ENCODE assay signal across 16 cellular contexts in the genomic region with DNA sequence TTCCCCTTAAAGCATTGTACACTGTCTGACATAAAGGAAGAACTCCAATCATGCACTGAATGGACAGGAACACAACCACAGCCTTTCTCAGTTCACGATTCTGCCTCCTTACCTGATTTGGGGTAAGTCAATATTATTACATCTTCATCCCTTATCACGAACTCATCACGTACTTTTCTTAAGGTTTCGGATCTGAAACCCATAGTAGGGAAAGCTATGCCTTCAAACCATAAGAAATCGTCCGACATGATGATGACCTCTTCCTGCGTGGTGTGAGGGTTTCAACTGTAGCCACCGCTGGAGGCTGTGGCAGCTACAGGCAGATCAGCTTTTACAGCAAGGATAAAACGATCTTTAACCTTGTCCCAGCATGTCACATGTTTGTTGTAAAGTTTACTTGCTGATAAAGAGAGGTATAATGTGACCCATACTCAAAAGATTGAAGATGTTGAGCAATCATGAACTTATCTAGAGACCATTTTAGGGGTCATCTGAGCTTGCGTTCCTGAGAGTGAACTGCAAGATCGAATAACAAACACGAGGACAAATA. TPM values are rescaled to one million over a fixed set of nuclear protein-coding genes. Genes with fewer than 3 reads are reported as not detected.
DNase-seq lines count a peak whose midpoint lies in the region; ATAC-seq, FAIRE-seq and TF ChIP-seq lines count a peak whose summit lies in the region.
"Had no signal": no experiment of that assay in that cellular context is flagged by ENCODE, and none has a peak within 500 bp of the region (broad histone marks: within the 10 kb centered on the region; RNA-seq: fewer than 3 reads in every experiment).

A gene with protein sequence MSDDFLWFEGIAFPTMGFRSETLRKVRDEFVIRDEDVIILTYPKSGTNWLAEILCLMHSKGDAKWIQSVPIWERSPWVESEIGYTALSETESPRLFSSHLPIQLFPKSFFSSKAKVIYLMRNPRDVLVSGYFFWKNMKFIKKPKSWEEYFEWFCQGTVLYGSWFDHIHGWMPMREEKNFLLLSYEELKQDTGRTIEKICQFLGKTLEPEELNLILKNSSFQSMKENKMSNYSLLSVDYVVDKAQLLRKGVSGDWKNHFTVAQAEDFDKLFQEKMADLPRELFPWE (minus strand): TSS at position 306 of the 550 bp plus-strand sequence. CDS start 58 bp downstream, at position 248.

- 89% methylated on average over 12 of the region's 12 CpGs; no CpG with 5 or more reads in 1 of the 2 experiments for WGBS in H1 (ENCODE audit: extremely low coverage in 1 of 2, insufficient coverage in 1 of 2, insufficient read length in 1 of 2, insufficient replicate concordance in 2 of 2, low coverage in 1 of 2, low lambda C conversion rate in 2 of 2, missing lambda C conversion rate in 1 of 2), 2 experiments

- peak within 1 kb of the TSS; percentile 23 for H3K27ac Mint-ChIP-seq in mesothelial cell of epicardium

- H3K4me3 Mint-ChIP-seq in mesothelial cell of epicardium: no peak within 1 kb of the TSS

- no peaks in the 10 kb centered on the region for H3K36me3 ChIP-seq in H1 (ENCODE audit: control insufficient read depth in 2 of 4, insufficient read depth in 4 of 4, low read length in 3 of 4)

- H3K9me3 Mint-ChIP-seq in mesothelial cell of epicardium: no peaks in the 10 kb centered on the region

- H4K20me1 ChIP-seq in H1 (replicated peaks in 1 of 2; ENCODE audit: control insufficient read depth in 1 of 2, insufficient read depth in 2 of 2, low read length in 2 of 2): no peaks in the 10 kb centered on the region

- H3K9ac ChIP-seq in H1 (replicated peaks in 1 of 4; ENCODE audit: extremely low read depth in 1 of 4, low read depth in 3 of 4, low read length in 3 of 4): no peak within 1 kb of the TSS

- no peak within 1 kb of the TSS for H3K23ac ChIP-seq in H1 (ENCODE audit: insufficient read length)

- no peak for TF ChIP-seq EP300 in H1 (IDR thresholded peaks at IDR 0.05; ENCODE audit: borderline replicate concordance in 1 of 2, low read depth in 2 of 2, low read length in 2 of 2)

- no peak within 1 kb of the TSS for H4K91ac ChIP-seq in H1 (replicated peaks; ENCODE audit: insufficient read length, low read length)

- H3K4me3 ChIP-seq in H1 (ENCODE audit: extremely low read depth in 1 of 4, insufficient read depth in 2 of 4, low read depth in 3 of 4, low read length in 4 of 4): no peak within 1 kb of the TSS

- H4K5ac ChIP-seq in H1 (ENCODE audit: insufficient read length, low read depth, low read length): no peak within 1 kb of the TSS

- TF ChIP-seq CTCF in H1 (IDR thresholded peaks at IDR 0.05; ENCODE audit: control extremely low read depth in 1 of 3, insufficient read depth in 1 of 3, low read depth in 1 of 3, low read length in 3 of 3) (no peak), mesothelial cell of epicardium (IDR thresholded peaks at IDR 0.05; ENCODE audit: unreplicated experiment) (no peak)

- no peaks in the 10 kb centered on the region for H3K79me2 ChIP-seq in H1 (ENCODE audit: control insufficient read depth in 1 of 2, insufficient read depth in 2 of 2, low read length in 2 of 2)

- no peak within 1 kb of the TSS for H3K27ac ChIP-seq in H1 (ENCODE audit: low read depth, low read length)

- no peak for FAIRE-seq in H1 (lab: Jason Lieb, UNC)
- FAIRE-seq: GM12892, H54 had no signal

- no peak within 1 kb of the TSS for H3K18ac ChIP-seq in H1 (ENCODE audit: extremely low read depth, low read length)

- no peak within 1 kb of the TSS for H2BK12ac ChIP-seq in H1 (ENCODE audit: low read depth, low read length)

- no peaks in the 10 kb centered on the region for H3K36me3 Mint-ChIP-seq in mesothelial cell of epicardium

- no peak within 1 kb of the TSS for H2BK5ac ChIP-seq in H1 (ENCODE audit: low read depth, low read length)

- no peak for TF ChIP-seq POLR2A in H1 (IDR thresholded peaks at IDR 0.05; ENCODE audit: control extremely low read depth in 1 of 2, low read depth in 2 of 2, low read length in 2 of 2)

- no peak within 1 kb of the TSS for H3K56ac ChIP-seq in H1 (replicated peaks; ENCODE audit: insufficient read length, low read depth, low read length)

- H3K4me1 Mint-ChIP-seq in mesothelial cell of epicardium: peaks cover 7% of the 10 kb centered on the region

- no peaks in the 10 kb centered on the region for H3K9me3 ChIP-seq in H1 (ENCODE audit: insufficient read depth in 2 of 2, low read depth in 1 of 2, low read length in 1 of 2)

- no peaks in the 10 kb centered on the region for H3K4me1 ChIP-seq in H1 (replicated peaks in 1 of 4; ENCODE audit: control insufficient read depth in 3 of 4, insufficient read depth in 4 of 4, low read length in 3 of 4)

- H3K27me3 ChIP-seq in H1 (replicated peaks in 1 of 4; ENCODE audit: control insufficient read depth in 3 of 4, extremely low read depth in 1 of 4, insufficient read depth in 3 of 4, low read length in 3 of 4): no peaks in the 10 kb centered on the region

- H3K79me1 ChIP-seq in H1 (ENCODE audit: low read depth, low read length): no peaks in the 10 kb centered on the region

- H4K8ac ChIP-seq in H1 (ENCODE audit: extremely low read depth, insufficient read depth, low read length): no peak within 1 kb of the TSS

- H2BK20ac ChIP-seq in H1 (ENCODE audit: low read length): no peak within 1 kb of the TSS

- no peak for TF ChIP-seq RAD21 in H1 (IDR thresholded peaks at IDR 0.05 in 1 of 2, conservative IDR thresholded peaks at IDR 0.05 in 1 of 2; ENCODE audit: low read depth in 2 of 2, low read length in 2 of 2)

- no peak within 1 kb of the TSS for H2BK15ac ChIP-seq in H1 (ENCODE audit: low read length)

- no peaks in the 10 kb centered on the region for H3K23me2 ChIP-seq in H1 (ENCODE audit: low read depth, low read length)

- POLR2A ChIA-PET in H1 (lab: Charles Lee; ENCODE audit: partially characterized antibody): no interaction called here

- no peak within 1 kb of the TSS for H2AK5ac ChIP-seq in H1 (ENCODE audit: low read depth, low read length)

- H3K4me2 ChIP-seq in H1 (ENCODE audit: insufficient read depth in 1 of 2, low read depth in 2 of 2, low read length in 2 of 2): no peak within 1 kb of the TSS

- ATAC-seq in HG03135 (IDR thresholded peaks at IDR 0.05; ENCODE audit: unreplicated experiment) (no peak), GM19463 (IDR thresholded peaks at IDR 0.05; ENCODE audit: unreplicated experiment) (no peak)

- no peak within 1 kb of the TSS for H2BK120ac ChIP-seq in H1 (replicated peaks; ENCODE audit: low read depth, low read length)

- CTCF ChIA-PET in H1 (lab: Charles Lee; ENCODE audit: partially characterized antibody): interaction anchor here (2.3 kb wide), 1 partner anchor 18 kb away, joined by 14 read pairs; no protein-coding TSS in a partner anchor

- H3K14ac ChIP-seq in H1 (ENCODE audit: insufficient read length): no peak within 1 kb of the TSS

- no peak within 1 kb of the TSS for H3K4ac ChIP-seq in H1 (replicated peaks; ENCODE audit: insufficient read length, low read depth, low read length)

- H2AFZ ChIP-seq in H1 (ENCODE audit: low read length): peak within 1 kb of the TSS; percentile 37

- peaks cover 7% of the 10 kb centered on the region for H3K27me3 Mint-ChIP-seq in mesothelial cell of epicardium (ENCODE audit: low read depth)

- DNase-seq in HuH-7.5 (ENCODE audit: low spot score) (peak; percentile 34), H1 (ENCODE audit: low read depth in 1 of 2, low spot score in 2 of 2) (no peak), mesothelial cell of epicardium (ENCODE audit: low spot score in 2 of 2, unreplicated experiment in 2 of 2) (no peak), SIG-M5 (lab: John Stamatoyannopoulos, UW) (no peak), NCI-H128 (lab: John Stamatoyannopoulos, UW; ENCODE audit: unreplicated experiment) (no peak)
- DNase-seq: COR-L47, DMS153, NCI-H1417, NCI-H446, NCI-H69 had no signal

TF ChIP-seq in H1, 55 proteins besides CTCF, POLR2A, EP300 and RAD21 (continues in another document):
- no peak for TF ChIP-seq SAP30 (IDR thresholded peaks at IDR 0.05; ENCODE audit: insufficient read depth, insufficient replicate concordance, low read length)
- TF ChIP-seq BCL11A (IDR thresholded peaks at IDR 0.05; ENCODE audit: low read depth in 2 of 2, low read length in 2 of 2): no peak
- TF ChIP-seq SIN3A (conservative IDR thresholded peaks at IDR 0.05 in 1 of 2, IDR thresholded peaks at IDR 0.05 in 1 of 2; ENCODE audit: low read depth in 1 of 2, low read length in 2 of 2): no peak
- no peak for TF ChIP-seq TEAD4 (IDR thresholded peaks at IDR 0.05; ENCODE audit: low read depth, low read length)
- TF ChIP-seq YY1 (IDR thresholded peaks at IDR 0.05; ENCODE audit: low read depth, low read length): no peak
- no peak for TF ChIP-seq EGR1 (IDR thresholded peaks at IDR 0.05; ENCODE audit: borderline replicate concordance, low read depth, low read length)
- TF ChIP-seq CEBPB (IDR thresholded peaks at IDR 0.05; ENCODE audit: low read depth, low read length): no peak
- no peak for TF ChIP-seq MAFK (IDR thresholded peaks at IDR 0.05; ENCODE audit: low read depth, low read length)
- TF ChIP-seq, protein P1, sequence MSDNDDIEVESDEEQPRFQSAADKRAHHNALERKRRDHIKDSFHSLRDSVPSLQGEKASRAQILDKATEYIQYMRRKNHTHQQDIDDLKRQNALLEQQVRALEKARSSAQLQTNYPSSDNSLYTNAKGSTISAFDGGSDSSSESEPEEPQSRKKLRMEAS (IDR thresholded peaks at IDR 0.05): no peak
- TF ChIP-seq NRF1 (IDR thresholded peaks at IDR 0.05; ENCODE audit: low read depth, low read length): no peak
- no peak for TF ChIP-seq KDM5A (IDR thresholded peaks at IDR 0.05; ENCODE audit: low read length)
- no peak for TF ChIP-seq HDAC2 (IDR thresholded peaks at IDR 0.05; ENCODE audit: borderline replicate concordance in 1 of 2, low read depth in 2 of 2, low read length in 2 of 2)

RNA-seq across cellular contexts. Expression of the gene that starts here (rescaled TPM):
- not detected in 2 replicates for total RNA-seq in H1 (2021; fragmentation: NEBNext Ultra II Directional; extraction: Animal tissue kit (Norgen Biotek cat#: 25700))
- polyA plus RNA-seq in H1 (2011; rRNA removed): not detected in 2 replicates
- not detected for polyA plus RNA-seq in H1 (2011; cell fraction: cytosol; rRNA removed)
- polyA plus RNA-seq in H1 (2011; cell fraction: nucleus; rRNA removed): not detected
- not detected in 4 replicates for polyA plus RNA-seq in H1 (2012, experiment 1 of 2)
- not detected for polyA plus RNA-seq in H1 (2012, experiment 2 of 2)
- polyA plus RNA-seq in H1 (2013, experiment 1 of 2): not detected
- polyA plus RNA-seq in H1 (2013, experiment 2 of 2): not detected
- polyA minus RNA-seq in H1 (2011; rRNA and poly(A)+ RNA removed): not detected in 2 replicates
- polyA minus RNA-seq in H1 (2011; cell fraction: cytosol; rRNA and poly(A)+ RNA removed): not detected
- not detected for polyA minus RNA-seq in H1 (2011; cell fraction: nucleus; rRNA and poly(A)+ RNA removed)
- total RNA-seq in mesothelial cell of epicardium: 0.13 TPM in 1 of 3 replicates, not detected in the others
- total RNA-seq: HT-29, OCI-LY7 had no signal
